ENCODE assay signal across 21 cellular contexts in the genomic region with DNA sequence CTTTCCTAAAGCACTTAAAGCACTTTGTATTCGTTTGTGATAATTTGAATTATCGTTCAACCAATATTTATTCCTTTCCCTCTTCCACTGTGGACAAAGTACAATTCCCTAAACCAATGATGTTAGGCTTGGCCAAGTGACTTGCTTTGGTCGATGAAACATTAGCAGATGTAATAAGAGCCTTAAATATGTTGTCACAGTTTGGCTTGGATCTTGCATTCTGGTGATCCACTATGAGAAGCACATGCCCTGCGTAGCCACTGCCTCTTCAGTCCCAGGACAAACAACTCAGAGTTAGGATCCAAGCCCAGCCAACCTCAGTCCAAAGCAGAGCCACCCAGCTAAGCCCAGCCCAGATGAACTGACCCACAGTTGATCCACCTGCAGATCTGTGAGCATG. TPM values are rescaled to one million over a fixed set of nuclear protein-coding genes. Genes with fewer than 3 reads are reported as not detected.
DNase-seq lines count a peak whose midpoint lies in the region; ATAC-seq and TF ChIP-seq lines count a peak whose summit lies in the region.
"Had no signal": no experiment of that assay in that cellular context is flagged by ENCODE, and none has a peak within 500 bp of the region (broad histone marks: within the 10 kb centered on the region; RNA-seq: fewer than 3 reads in every experiment).

No MANE protein-coding gene starts in this region.

- ATAC-seq in sciatic nerve (peak; percentile 55), heart left ventricle (no peak)

- CTCF ChIA-PET in BJ (lab: Yijun Ruan, JAX), result no interaction called here

- TF ChIP-seq POLR2A in heart left ventricle (IDR thresholded peaks at IDR 0.05), result no peak

- intact Hi-C loops in sciatic nerve (cut with DNase I), result no loop called here
- intact Hi-C loops in heart left ventricle (cut with DNase I), result no loop called here

- no peak overlapping the region for H3K4me3 ChIP-seq in BJ (ENCODE audit: low read depth, low read length)
- no peak overlapping the region for H3K4me3 ChIP-seq in Loucy (ENCODE audit: low read length, poor library complexity, severe bottlenecking)
- H3K4me3 ChIP-seq in heart left ventricle, result no peak overlapping the region
- H3K4me3 ChIP-seq: SK-N-MC had no signal

- H3K79me2 ChIP-seq in Loucy (ENCODE audit: insufficient read depth, low read length), result peaks cover 23% of the 10 kb centered on the region; the same call in 1 of the 2 replicates

- peak overlapping the region; percentile 9 for H3K9ac ChIP-seq in Loucy (ENCODE audit: low read depth, low read length, poor library complexity, severe bottlenecking)

- no peak overlapping the region for H2AFZ ChIP-seq in Loucy (ENCODE audit: low read length)

- 86 to 89% (median 87%) methylated on average over 4 of the region's 4 CpGs for WGBS in heart left ventricle, 4 donors

- H3K27me3 ChIP-seq in BJ (ENCODE audit: control insufficient read depth, insufficient read depth, low read length), result no peaks in the 10 kb centered on the region
- no peaks in the 10 kb centered on the region for H3K27me3 ChIP-seq in Loucy (ENCODE audit: insufficient read depth, low read length, poor library complexity, severe bottlenecking)
- H3K27me3 ChIP-seq in heart left ventricle, result no peaks in the 10 kb centered on the region

- no peak overlapping the region for H3K27ac ChIP-seq in heart left ventricle
- H3K27ac ChIP-seq: SK-N-MC had no signal

- peaks cover 4% of the 10 kb centered on the region; the same call in 1 of the 2 replicates for H3F3A ChIP-seq in Loucy (ENCODE audit: low read depth)

- H3K9me2 ChIP-seq in Loucy (replicated peaks; ENCODE audit: low read depth, low read length), result no peaks in the 10 kb centered on the region

- POLR2A ChIA-PET in BJ (lab: Charles Lee), result no interaction called here

- H3K4me1 ChIP-seq in Loucy (ENCODE audit: insufficient read depth, low read length, poor library complexity, severe bottlenecking), result peaks cover 57% of the 10 kb centered on the region
- H3K4me1 ChIP-seq in heart left ventricle, result no peaks in the 10 kb centered on the region

- H4K20me1 ChIP-seq in Loucy (ENCODE audit: insufficient read depth, low read length, poor library complexity, severe bottlenecking), result no peaks in the 10 kb centered on the region

- no peaks in the 10 kb centered on the region for H3K9me3 ChIP-seq in Loucy (ENCODE audit: insufficient read depth, low read depth, low read length)
- no peaks in the 10 kb centered on the region for H3K9me3 ChIP-seq in heart left ventricle

- H3K4me2 ChIP-seq in Loucy (ENCODE audit: low read depth, low read length, poor library complexity, severe bottlenecking), result peak overlapping the region; percentile 47

- TF ChIP-seq CTCF in BJ (IDR thresholded peaks at IDR 0.05; ENCODE audit: insufficient read depth, low read depth, low read length) (no peak), Loucy (conservative IDR thresholded peaks at IDR 0.05; ENCODE audit: low read length) (no peak), heart left ventricle (IDR thresholded peaks at IDR 0.05) (no peak)

- H3K36me3 ChIP-seq in BJ (ENCODE audit: control insufficient read depth, insufficient read depth, low read length) (no peaks in the 10 kb centered on the region), Loucy (ENCODE audit: insufficient read depth, low read length) (no peaks in the 10 kb centered on the region), heart left ventricle (no peaks in the 10 kb centered on the region)

- DNase-seq in BJ (ENCODE audit: low read depth) (peak; percentile 74), fibroblast of gingiva (ENCODE audit: low read depth) (peak; percentile 91), sciatic nerve (ENCODE audit: low spot score) (no peak), NCI-H1694 (lab: John Stamatoyannopoulos, UW) (no peak), middle frontal gyrus (ENCODE audit: extremely low spot score, low spot score) (no peak), heart left ventricle (no peak), NCI-H1105 treated with DMSO at 0.1 percent for 48 hours (lab: John Stamatoyannopoulos, UW) (no peak)
- DNase-seq: activated CD4-positive, alpha-beta T cell treated with anti-CD3 and anti-CD28 coated beads, Interleukin-2, amount 10 ng/mL, durations not matched to agents 24 days and 14 days; activated gamma-delta T cell treated with Interleukin-2 at 50 U/mL for 16 hours; DND-41; H7; hypothalamus; KBM-7; kidney; mesenchymal stem cell; NCI-H1105; NCI-H2171; NCI-H69; nephron progenitor cell had no signal

RNA-seq across cellular contexts. Expression of gene C12orf75, which starts 8.4 kb away (rescaled TPM):
- polyA plus RNA-seq in BJ (2011; rRNA removed) (365 and 674 TPM in 2 replicates), heart left ventricle (1 to 10 TPM in 1 of 2 donors, under 1 TPM in 1; 0.33 to 1.7 TPM)
- 66.1 and 73.6 TPM in 2 replicates for polyA minus RNA-seq in BJ (2011; rRNA and poly(A)+ RNA removed)
- total RNA-seq in sciatic nerve (35.7 TPM), heart left ventricle (10 to 100 TPM in 2 of 9 donors, 1 to 10 TPM in 3, under 1 TPM in 3, not detected in 1; 0.52 to 14.5 (median 1.5) TPM)

Comparison
In these comparisons a context has a peak if more than half of its experiments do, and no peak if none do; other contexts are left out.
1. DNase-seq: peak in BJ (single experiment) and fibroblast of gingiva (single experiment); none in sciatic nerve (single experiment), NCI-H1694 (single experiment), middle frontal gyrus (single experiment), heart left ventricle (0 of 5) and NCI-H1105 treated with DMSO at 0.1 percent for 48 hours (single experiment).